In genomic region chr4:143085224-143085623, GRCh38 we compare ENCODE assay signal across 13 cellular contexts.
DNase-seq lines count a peak whose midpoint lies in the region; ATAC-seq and TF ChIP-seq lines count a peak whose summit lies in the region.
"Had no signal": no experiment of that assay in that cellular context is flagged by ENCODE, and none has a peak within 500 bp of the region (broad histone marks: within the 10 kb centered on the region; RNA-seq: fewer than 3 reads in every experiment).

No MANE protein-coding gene starts in this region.

- WGBS in adrenal gland, 4 donors, result 11 to 27% (median 15%) methylated on average over 2 of the region's 2 CpGs

- no peaks in the 10 kb centered on the region for H3K4me1 Mint-ChIP-seq in activated T-helper 2 cell treated with anti-CD3 and anti-CD28 coated beads, Interferon-gamma antibody, Interleukin-2, Interleukin-4, amounts not matched to agents 10 μg/mL and 5 μg/mL and 100 μg/mL, durations not matched to agents 14 hours and 24 hours and 36 hours (ENCODE audit: low read depth)
- no peaks in the 10 kb centered on the region for H3K4me1 Mint-ChIP-seq in CD4-positive, alpha-beta T cell (ENCODE audit: low read depth)
- H3K4me1 Mint-ChIP-seq: activated CD8-positive, alpha-beta memory T cell treated with anti-CD3 and anti-CD28 coated beads, Interleukin-2, amount 10 ng/mL, durations not matched to agents 7 days and 5 days; naive thymus-derived CD4-positive, alpha-beta T cell had no signal

- H3K27me3 ChIP-seq in adrenal gland, result no peaks in the 10 kb centered on the region
- no peaks in the 10 kb centered on the region for H3K27me3 ChIP-seq in tibial artery
- H3K27me3 ChIP-seq in CD4-positive, alpha-beta T cell (ENCODE audit: control insufficient read depth, insufficient read depth, low read length), result peaks cover 10% of the 10 kb centered on the region

- H3K4me3 ChIP-seq in adrenal gland, result no peak overlapping the region
- no peak overlapping the region for H3K4me3 ChIP-seq in tibial artery

- no peak for TF ChIP-seq POLR2A in adrenal gland (IDR thresholded peaks at IDR 0.05)

- H3K4me1 ChIP-seq in adrenal gland (replicated peaks in 1 of 2) (no peaks in the 10 kb centered on the region), tibial artery (no peaks in the 10 kb centered on the region)

- H3K9me3 Mint-ChIP-seq in activated T-helper 2 cell treated with anti-CD3 and anti-CD28 coated beads, Interferon-gamma antibody, Interleukin-2, Interleukin-4, amounts not matched to agents 10 μg/mL and 5 μg/mL and 100 μg/mL, durations not matched to agents 14 hours and 24 hours and 36 hours, result no peaks in the 10 kb centered on the region
- H3K9me3 Mint-ChIP-seq in CD4-positive, alpha-beta T cell, result no peaks in the 10 kb centered on the region

- H3K27me3 Mint-ChIP-seq in activated T-helper 2 cell treated with anti-CD3 and anti-CD28 coated beads, Interferon-gamma antibody, Interleukin-2, Interleukin-4, amounts not matched to agents 10 μg/mL and 5 μg/mL and 100 μg/mL, durations not matched to agents 14 hours and 24 hours and 36 hours (ENCODE audit: low read depth), result peaks cover 3% of the 10 kb centered on the region
- no peaks in the 10 kb centered on the region for H3K27me3 Mint-ChIP-seq in CD4-positive, alpha-beta T cell

- no peak overlapping the region for H3K4me3 Mint-ChIP-seq in activated T-helper 2 cell treated with anti-CD3 and anti-CD28 coated beads, Interferon-gamma antibody, Interleukin-2, Interleukin-4, amounts not matched to agents 10 μg/mL and 5 μg/mL and 100 μg/mL, durations not matched to agents 14 hours and 24 hours and 36 hours (ENCODE audit: low read depth)
- no peak overlapping the region for H3K4me3 Mint-ChIP-seq in CD4-positive, alpha-beta T cell
- H3K4me3 Mint-ChIP-seq: activated CD8-positive, alpha-beta memory T cell treated with anti-CD3 and anti-CD28 coated beads, Interleukin-2, amount 10 ng/mL, durations not matched to agents 7 days and 5 days; naive thymus-derived CD4-positive, alpha-beta T cell had no signal

- no peak overlapping the region for H3K27ac Mint-ChIP-seq in activated T-helper 2 cell treated with anti-CD3 and anti-CD28 coated beads, Interferon-gamma antibody, Interleukin-2, Interleukin-4, amounts not matched to agents 10 μg/mL and 5 μg/mL and 100 μg/mL, durations not matched to agents 14 hours and 24 hours and 36 hours
- no peak overlapping the region for H3K27ac Mint-ChIP-seq in CD4-positive, alpha-beta T cell
- H3K27ac Mint-ChIP-seq: activated CD8-positive, alpha-beta memory T cell treated with anti-CD3 and anti-CD28 coated beads, Interleukin-2, amount 10 ng/mL, durations not matched to agents 7 days and 5 days; naive thymus-derived CD4-positive, alpha-beta T cell had no signal

- POLR2A ChIA-PET in CD4-positive, alpha-beta T cell (lab: Charles Lee), result no interaction called here

- no peaks in the 10 kb centered on the region for H3K36me3 ChIP-seq in adrenal gland (replicated peaks in 1 of 2)
- no peaks in the 10 kb centered on the region for H3K36me3 ChIP-seq in tibial artery

- peak in 4 of 6 experiments; percentile 3 to 37 (median 32) for TF ChIP-seq CTCF in adrenal gland (IDR thresholded peaks at IDR 0.05)
- peak; percentile 19 to 30 for TF ChIP-seq CTCF in tibial artery (IDR thresholded peaks at IDR 0.05)
- no peak for TF ChIP-seq CTCF in CD4-positive, alpha-beta T cell (IDR thresholded peaks at IDR 0.05)

- DNase-seq in DMS53 (lab: John Stamatoyannopoulos, UW), result peak; percentile 26
- no peak for DNase-seq in DMS53 treated with DMSO at 0.1 percent for 48 hours (lab: John Stamatoyannopoulos, UW; ENCODE audit: unreplicated experiment)
- no peak for DNase-seq in adrenal gland
- DNase-seq in inferior parietal cortex (ENCODE audit: extremely low spot score), result peak; percentile 41
- DNase-seq in tibial artery, result no peak
- no peak for DNase-seq in activated T-helper 2 cell treated with anti-CD3 and anti-CD28 coated beads, Interferon-gamma antibody, Interleukin-2, Interleukin-4, amounts not matched to agents 10 μg/mL and 5 μg/mL and 100 μg/mL, durations not matched to agents 14 hours and 24 hours and 36 hours (ENCODE audit: low spot score)
- DNase-seq in SK-N-DZ (ENCODE audit: low spot score), result no peak
- no peak for DNase-seq in CD4-positive, alpha-beta T cell
- DNase-seq: activated CD8-positive, alpha-beta memory T cell treated with anti-CD3 and anti-CD28 coated beads, Interleukin-2, amount 10 ng/mL, durations not matched to agents 7 days and 5 days; head of caudate nucleus; naive thymus-derived CD4-positive, alpha-beta T cell; NCI-H2081 treated with DMSO at 0.1 percent for 48 hours; stimulated activated CD4-positive, alpha-beta T cell treated with anti-CD3 and anti-CD28 coated beads, Interleukin-1b, Interleukin-23, amount 100 ng/mL, for 48 hours had no signal

- no peaks in the 10 kb centered on the region for H3K36me3 Mint-ChIP-seq in activated T-helper 2 cell treated with anti-CD3 and anti-CD28 coated beads, Interferon-gamma antibody, Interleukin-2, Interleukin-4, amounts not matched to agents 10 μg/mL and 5 μg/mL and 100 μg/mL, durations not matched to agents 14 hours and 24 hours and 36 hours (ENCODE audit: low read depth)
- H3K36me3 Mint-ChIP-seq in CD4-positive, alpha-beta T cell (ENCODE audit: low read depth), result no peaks in the 10 kb centered on the region
- H3K36me3 Mint-ChIP-seq: activated CD8-positive, alpha-beta memory T cell treated with anti-CD3 and anti-CD28 coated beads, Interleukin-2, amount 10 ng/mL, durations not matched to agents 7 days and 5 days; naive thymus-derived CD4-positive, alpha-beta T cell had no signal

- no peak for ATAC-seq in CD4-positive, alpha-beta T cell (ENCODE audit: poor library complexity)
- ATAC-seq: activated CD8-positive, alpha-beta memory T cell treated with anti-CD3 and anti-CD28 coated beads, Interleukin-2, amount 10 ng/mL, durations not matched to agents 7 days and 5 days; naive thymus-derived CD4-positive, alpha-beta T cell had no signal

- intact Hi-C loops in adrenal gland (cut with DNase I), result no loop called here
- intact Hi-C loops in tibial artery (cut with DNase I; ENCODE audit: low total_unique reads), result no loop called here
- intact Hi-C loops in activated T-helper 2 cell treated with anti-CD3 and anti-CD28 coated beads, Interferon-gamma antibody, Interleukin-2, Interleukin-4, amounts not matched to agents 10 μg/mL and 5 μg/mL and 100 μg/mL, durations not matched to agents 14 hours and 24 hours and 36 hours (cut with micrococcal nuclease), result no loop called here
- intact Hi-C loops in CD4-positive, alpha-beta T cell (cut with DNase I, micrococcal nuclease), result loop anchor here in 1 of 2 experiments (10.0 kb wide), 1 partner anchor 1780 kb away; no protein-coding TSS in a partner anchor

- H3K27ac ChIP-seq in adrenal gland (no peak overlapping the region), tibial artery (no peak overlapping the region)
- H3K27ac ChIP-seq in CD4-positive, alpha-beta T cell (ENCODE audit: low read depth, low read length), result no peak overlapping the region

- H3K9me3 ChIP-seq in adrenal gland (replicated peaks in 1 of 3) (no peaks in the 10 kb centered on the region), tibial artery (no peaks in the 10 kb centered on the region)
- no peaks in the 10 kb centered on the region for H3K9me3 ChIP-seq in CD4-positive, alpha-beta T cell (ENCODE audit: control insufficient read depth, low read length)

- CTCF ChIA-PET in CD4-positive, alpha-beta T cell (lab: Charles Lee), result no interaction called here

Comparison
In these comparisons a context has a peak if more than half of its experiments do, and no peak if none do; other contexts are left out.
1. DNase-seq: peak in DMS53 (single experiment) and inferior parietal cortex (single experiment); none in DMS53 treated with DMSO at 0.1 percent for 48 hours (single experiment), adrenal gland (0 of 7), tibial artery (0 of 2), activated T-helper 2 cell treated with anti-CD3 and anti-CD28 coated beads, Interferon-gamma antibody, Interleukin-2, Interleukin-4, amounts not matched to agents 10 μg/mL and 5 μg/mL and 100 μg/mL, durations not matched to agents 14 hours and 24 hours and 36 hours (single experiment), SK-N-DZ (single experiment) and CD4-positive, alpha-beta T cell (0 of 10).